9 cellular contexts compared by ENCODE assay signal in the genomic region with DNA sequence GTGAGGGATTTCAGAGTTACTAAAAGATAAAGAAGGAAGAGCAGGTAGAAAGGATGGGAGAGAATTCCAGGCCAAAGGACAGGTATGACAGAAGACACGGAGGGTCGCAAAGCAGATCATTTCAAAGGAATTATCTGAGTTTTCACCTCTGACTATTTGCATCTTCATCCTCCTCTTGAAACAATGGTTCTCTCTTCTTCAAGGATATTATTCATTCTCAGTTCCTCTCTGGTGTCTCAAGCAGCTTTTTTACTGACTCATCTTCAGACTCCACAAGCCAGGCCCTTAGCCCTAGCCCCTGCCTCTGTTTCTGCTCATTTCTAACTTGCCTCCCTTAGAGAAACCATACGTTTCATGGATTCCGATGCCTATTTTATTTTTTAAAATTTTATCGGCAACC. TPM values are rescaled to one million over a fixed set of nuclear protein-coding genes. Genes with fewer than 3 reads are reported as not detected.
A peak's percentile ranks its signal among the peaks of the same experiment; 100 is the strongest.
DNase-seq lines count a peak whose midpoint lies in the region; ATAC-seq and TF ChIP-seq lines count a peak whose summit lies in the region.
"Had no signal": no experiment of that assay in that cellular context is flagged by ENCODE, and none has a peak within 500 bp of the region (broad histone marks: within the 10 kb centered on the region; RNA-seq: fewer than 3 reads in every experiment).

No MANE protein-coding gene starts in this region.

- no peaks in the 10 kb centered on the region for H3K9me3 ChIP-seq in sigmoid colon

- 90 to 95% methylated on average over 5 of the region's 5 CpGs for WGBS in sigmoid colon, 2 donors

- no peaks in the 10 kb centered on the region for H3K9me3 Mint-ChIP-seq in dendritic cell treated with granulocyte-macrophage colony-stimulating factor and Interleukin-4, amounts not matched to agents 40 ng/mL and 50 ng/mL, for 4 days
- H3K9me3 Mint-ChIP-seq: T-helper 1 cell treated with Interleukin-12 subunit alpha and Interleukin-12 subunit beta and Interleukin-4 antibody, amounts not matched to agents 30 μg/mL and 1 μg/mL, for 36 hours had no signal

- TF ChIP-seq POLR2A in sigmoid colon (IDR thresholded peaks at IDR 0.05), result no peak

- H3K4me1 Mint-ChIP-seq in dendritic cell treated with granulocyte-macrophage colony-stimulating factor and Interleukin-4, amounts not matched to agents 40 ng/mL and 50 ng/mL, for 4 days (ENCODE audit: low read depth), result peaks cover 45% of the 10 kb centered on the region

- DNase-seq in sigmoid colon, result no peak
- no peak for DNase-seq in activated CD8-positive, alpha-beta memory T cell treated with anti-CD3 and anti-CD28 coated beads, Interleukin-2, amount 50 U/mL, for 48 hours
- no peak for DNase-seq in NCI-H1417 (lab: John Stamatoyannopoulos, UW)
- DNase-seq in NCI-H82 treated with DMSO at 0.1 percent for 48 hours (lab: John Stamatoyannopoulos, UW; ENCODE audit: unreplicated experiment), result no peak

- H3K36me3 Mint-ChIP-seq in dendritic cell treated with granulocyte-macrophage colony-stimulating factor and Interleukin-4, amounts not matched to agents 40 ng/mL and 50 ng/mL, for 4 days (ENCODE audit: low read depth), result peaks cover 62% of the 10 kb centered on the region

- no peak for TF ChIP-seq CTCF in sigmoid colon (IDR thresholded peaks at IDR 0.05)

- H3K27ac Mint-ChIP-seq in dendritic cell treated with granulocyte-macrophage colony-stimulating factor and Interleukin-4, amounts not matched to agents 40 ng/mL and 50 ng/mL, for 4 days, result peak overlapping the region; percentile 69

- no peaks in the 10 kb centered on the region for H3K27me3 ChIP-seq in sigmoid colon

- H3K4me3 Mint-ChIP-seq in dendritic cell treated with granulocyte-macrophage colony-stimulating factor and Interleukin-4, amounts not matched to agents 40 ng/mL and 50 ng/mL, for 4 days, result no peak overlapping the region
- H3K4me3 Mint-ChIP-seq: T-helper 1 cell treated with Interleukin-12 subunit alpha and Interleukin-12 subunit beta and Interleukin-4 antibody, amounts not matched to agents 30 μg/mL and 1 μg/mL, for 36 hours had no signal

- peak; percentile 94 for ATAC-seq in GM18519 (IDR thresholded peaks at IDR 0.05; ENCODE audit: low FRiP score, unreplicated experiment)
- ATAC-seq in GM21515 (IDR thresholded peaks at IDR 0.05; ENCODE audit: unreplicated experiment), result peak; percentile 94
- peak; percentile 93 for ATAC-seq in HG03159 (IDR thresholded peaks at IDR 0.05; ENCODE audit: unreplicated experiment)

- intact Hi-C loops in dendritic cell treated with granulocyte-macrophage colony-stimulating factor and Interleukin-4, amounts not matched to agents 40 ng/mL and 50 ng/mL, for 4 days (cut with micrococcal nuclease), result loop anchor here (2.0 kb wide), 1 partner anchor 14 kb away; a partner anchor contains a TSS
- intact Hi-C loops in sigmoid colon (cut with DNase I), result no loop called here

- no peak overlapping the region for H3K4me3 ChIP-seq in sigmoid colon

- no peaks in the 10 kb centered on the region for H3K27me3 Mint-ChIP-seq in dendritic cell treated with granulocyte-macrophage colony-stimulating factor and Interleukin-4, amounts not matched to agents 40 ng/mL and 50 ng/mL, for 4 days

- H3K27ac ChIP-seq in sigmoid colon, result no peak overlapping the region

- TF ChIP-seq EP300 in sigmoid colon (IDR thresholded peaks at IDR 0.05), result no peak

- no peaks in the 10 kb centered on the region for H3K4me1 ChIP-seq in sigmoid colon

- H3K36me3 ChIP-seq in sigmoid colon, result peaks cover 0 to 84% (median 13%) of the 10 kb centered on the region in 4 donors

RNA-seq across cellular contexts. Expression of a gene that starts 15.0 kb away (rescaled TPM):
- 10 to 100 TPM; 24.0 to 29.6 (median 27.1) TPM for total RNA-seq in sigmoid colon
- 10 to 100 TPM; 12.4 to 26.8 (median 16.8) TPM for polyA plus RNA-seq in sigmoid colon

RNA-seq across cellular contexts. Expression of a gene that starts 34.1 kb away (rescaled TPM):
- total RNA-seq in sigmoid colon, result under 1 TPM in 3 of 4 donors, not detected in 1; under 0.01 to 0.28 (median 0.27) TPM
- polyA plus RNA-seq in sigmoid colon, result 1 to 10 TPM in 1 of 3 donors, under 1 TPM in 1, not detected in 1; 0.46 to 2.0 TPM
